Comparison of ENCODE assay signal across 16 cellular contexts in genomic region chr2:168176402-168176801, GRCh38.
DNase-seq lines count a peak whose midpoint lies in the region; ATAC-seq and TF ChIP-seq lines count a peak whose summit lies in the region.
"Had no signal": no experiment of that assay in that cellular context is flagged by ENCODE, and none has a peak within 500 bp of the region (broad histone marks: within the 10 kb centered on the region; RNA-seq: fewer than 3 reads in every experiment).

No MANE protein-coding gene starts in this region.

- H3K27me3 ChIP-seq in CD8-positive, alpha-beta T cell (ENCODE audit: insufficient read depth, low read length), result no peaks in the 10 kb centered on the region
- H3K27me3 ChIP-seq: MG63 had no signal

- peaks cover 8% of the 10 kb centered on the region for H3K4me1 ChIP-seq in CD8-positive, alpha-beta T cell (ENCODE audit: insufficient read depth, low read length)

- H3K9me3 Mint-ChIP-seq in activated T-cell treated with anti-CD3 and anti-CD28 coated beads, Interleukin-2, amount 50 U/mL, for 4 hours, result no peaks in the 10 kb centered on the region
- no peaks in the 10 kb centered on the region for H3K9me3 Mint-ChIP-seq in CD8-positive, alpha-beta T cell
- no peaks in the 10 kb centered on the region for H3K9me3 Mint-ChIP-seq in natural killer cell treated with Interleukin-12 subunit alpha and Interleukin-12 subunit beta and Interleukin-15 and Interleukin-18, amount 100 ng/mL, for 72 hours

- peak overlapping the region; percentile 70 for H3K27ac Mint-ChIP-seq in CD8-positive, alpha-beta T cell
- peak overlapping the region; percentile 74 for H3K27ac Mint-ChIP-seq in T-helper 17 cell
- H3K27ac Mint-ChIP-seq in natural killer cell treated with Interleukin-12 subunit alpha and Interleukin-12 subunit beta and Interleukin-15 and Interleukin-18, amount 100 ng/mL, for 72 hours, result peak overlapping the region; percentile 71 to 93

- no peaks in the 10 kb centered on the region for H3K36me3 ChIP-seq in CD8-positive, alpha-beta T cell (ENCODE audit: insufficient read depth, low read length)

- POLR2A ChIA-PET in CD8-positive, alpha-beta T cell (lab: Charles Lee), result interaction anchor here (0.7 kb wide), 1 partner anchor 848 kb away, joined by 3 read pairs; no protein-coding TSS in a partner anchor

- H3K4me1 Mint-ChIP-seq in activated T-cell treated with anti-CD3 and anti-CD28 coated beads, Interleukin-2, amount 50 U/mL, for 4 hours (ENCODE audit: low read depth), result peaks cover 39% of the 10 kb centered on the region
- peaks cover 41% of the 10 kb centered on the region for H3K4me1 Mint-ChIP-seq in CD8-positive, alpha-beta T cell (ENCODE audit: low read depth)
- peaks cover 34% of the 10 kb centered on the region for H3K4me1 Mint-ChIP-seq in T-helper 17 cell
- H3K4me1 Mint-ChIP-seq in natural killer cell treated with Interleukin-12 subunit alpha and Interleukin-12 subunit beta and Interleukin-15 and Interleukin-18, amount 100 ng/mL, for 72 hours (ENCODE audit: low read depth in 2 of 2), result peaks cover 54 to 68% of the 10 kb centered on the region in 2 donors

- no peak overlapping the region for H3K27ac ChIP-seq in CD8-positive, alpha-beta T cell (ENCODE audit: low read depth, low read length)
- H3K27ac ChIP-seq: GM23248 had no signal

- intact Hi-C loops in CD8-positive, alpha-beta T cell (cut with DNase I, micrococcal nuclease), result no loop called here

- TF ChIP-seq CTCF in CD8-positive, alpha-beta T cell (IDR thresholded peaks at IDR 0.05), result no peak

- ATAC-seq in activated T-cell treated with anti-CD3 and anti-CD28 coated beads, Interleukin-2, amount 50 U/mL, for 4 hours, result no peak
- ATAC-seq in CD8-positive, alpha-beta T cell, result no peak
- ATAC-seq in T-helper 17 cell, result peak; percentile 27
- ATAC-seq in natural killer cell treated with Interleukin-12 subunit alpha and Interleukin-12 subunit beta and Interleukin-15 and Interleukin-18, amount 100 ng/mL, for 72 hours, result no peak
- ATAC-seq in activated CD4-positive, CD25-positive, alpha-beta regulatory T cell treated with anti-CD3 and anti-CD28 coated beads, Interleukin-2, amount 50 U/mL, for 24 hours, result no peak
- no peak for ATAC-seq in GM21390 (IDR thresholded peaks at IDR 0.05; ENCODE audit: unreplicated experiment)
- ATAC-seq: Panc1, Right ventricle myocardium inferior had no signal

- DNase-seq in activated T-cell treated with anti-CD3 and anti-CD28 coated beads, Interleukin-2, amount 50 U/mL, for 4 hours, result no peak
- no peak for DNase-seq in activated T-cell treated with anti-CD3 and anti-CD28 coated beads for 4 hours
- DNase-seq in CD8-positive, alpha-beta T cell, result no peak
- DNase-seq in T-helper 17 cell, result no peak
- DNase-seq in natural killer cell treated with Interleukin-12 subunit alpha and Interleukin-12 subunit beta and Interleukin-15 and Interleukin-18, amount 100 ng/mL, for 72 hours (ENCODE audit: low spot score), result no peak
- DNase-seq in activated CD8-positive, alpha-beta memory T cell treated with anti-CD3 and anti-CD28 coated beads for 24 hours, result no peak
- DNase-seq: GM23248, MG63, NCI-H1105, NCI-H187 treated with DMSO at 0.1 percent for 48 hours, NCI-H446 treated with DMSO at 0.1 percent for 48 hours, NCI-H748 treated with DMSO at 0.1 percent for 48 hours had no signal

- H3K4me3 ChIP-seq in CD8-positive, alpha-beta T cell (ENCODE audit: low read depth, low read length), result no peak overlapping the region
- H3K4me3 ChIP-seq: GM23248, MG63 had no signal

- H3K4me3 Mint-ChIP-seq in activated T-cell treated with anti-CD3 and anti-CD28 coated beads, Interleukin-2, amount 50 U/mL, for 4 hours, result peak overlapping the region; percentile 28
- H3K4me3 Mint-ChIP-seq in CD8-positive, alpha-beta T cell, result no peak overlapping the region
- peak overlapping the region; percentile 7 for H3K4me3 Mint-ChIP-seq in T-helper 17 cell
- peak overlapping the region; percentile 54 for H3K4me3 Mint-ChIP-seq in natural killer cell treated with Interleukin-12 subunit alpha and Interleukin-12 subunit beta and Interleukin-15 and Interleukin-18, amount 100 ng/mL, for 72 hours

- peaks cover 15% of the 10 kb centered on the region for H3K36me3 Mint-ChIP-seq in activated T-cell treated with anti-CD3 and anti-CD28 coated beads, Interleukin-2, amount 50 U/mL, for 4 hours (ENCODE audit: insufficient read depth)
- peaks cover 35% of the 10 kb centered on the region for H3K36me3 Mint-ChIP-seq in CD8-positive, alpha-beta T cell
- no peaks in the 10 kb centered on the region for H3K36me3 Mint-ChIP-seq in T-helper 17 cell (ENCODE audit: low read depth)
- no peaks in the 10 kb centered on the region for H3K36me3 Mint-ChIP-seq in natural killer cell treated with Interleukin-12 subunit alpha and Interleukin-12 subunit beta and Interleukin-15 and Interleukin-18, amount 100 ng/mL, for 72 hours

- H3K27me3 Mint-ChIP-seq in activated T-cell treated with anti-CD3 and anti-CD28 coated beads, Interleukin-2, amount 50 U/mL, for 4 hours (ENCODE audit: low read depth), result no peaks in the 10 kb centered on the region
- H3K27me3 Mint-ChIP-seq in CD8-positive, alpha-beta T cell (ENCODE audit: low read depth), result no peaks in the 10 kb centered on the region
- H3K27me3 Mint-ChIP-seq in T-helper 17 cell, result no peaks in the 10 kb centered on the region
- H3K27me3 Mint-ChIP-seq in natural killer cell treated with Interleukin-12 subunit alpha and Interleukin-12 subunit beta and Interleukin-15 and Interleukin-18, amount 100 ng/mL, for 72 hours, result no peaks in the 10 kb centered on the region

- no peaks in the 10 kb centered on the region for H3K9me3 ChIP-seq in CD8-positive, alpha-beta T cell (ENCODE audit: low read length)
- no peaks in the 10 kb centered on the region for H3K9me3 ChIP-seq in T-helper 17 cell (ENCODE audit: control insufficient read depth, low read length, poor library complexity, severe bottlenecking)
- H3K9me3 ChIP-seq: MG63 had no signal

- CTCF ChIA-PET in CD8-positive, alpha-beta T cell (lab: Charles Lee), result interaction anchor here (0.9 kb wide), 1 partner anchor 31 kb away, joined by 3 read pairs; no protein-coding TSS in a partner anchor
